Comparison of ENCODE assay signal across 8 cellular contexts in the genomic region with DNA sequence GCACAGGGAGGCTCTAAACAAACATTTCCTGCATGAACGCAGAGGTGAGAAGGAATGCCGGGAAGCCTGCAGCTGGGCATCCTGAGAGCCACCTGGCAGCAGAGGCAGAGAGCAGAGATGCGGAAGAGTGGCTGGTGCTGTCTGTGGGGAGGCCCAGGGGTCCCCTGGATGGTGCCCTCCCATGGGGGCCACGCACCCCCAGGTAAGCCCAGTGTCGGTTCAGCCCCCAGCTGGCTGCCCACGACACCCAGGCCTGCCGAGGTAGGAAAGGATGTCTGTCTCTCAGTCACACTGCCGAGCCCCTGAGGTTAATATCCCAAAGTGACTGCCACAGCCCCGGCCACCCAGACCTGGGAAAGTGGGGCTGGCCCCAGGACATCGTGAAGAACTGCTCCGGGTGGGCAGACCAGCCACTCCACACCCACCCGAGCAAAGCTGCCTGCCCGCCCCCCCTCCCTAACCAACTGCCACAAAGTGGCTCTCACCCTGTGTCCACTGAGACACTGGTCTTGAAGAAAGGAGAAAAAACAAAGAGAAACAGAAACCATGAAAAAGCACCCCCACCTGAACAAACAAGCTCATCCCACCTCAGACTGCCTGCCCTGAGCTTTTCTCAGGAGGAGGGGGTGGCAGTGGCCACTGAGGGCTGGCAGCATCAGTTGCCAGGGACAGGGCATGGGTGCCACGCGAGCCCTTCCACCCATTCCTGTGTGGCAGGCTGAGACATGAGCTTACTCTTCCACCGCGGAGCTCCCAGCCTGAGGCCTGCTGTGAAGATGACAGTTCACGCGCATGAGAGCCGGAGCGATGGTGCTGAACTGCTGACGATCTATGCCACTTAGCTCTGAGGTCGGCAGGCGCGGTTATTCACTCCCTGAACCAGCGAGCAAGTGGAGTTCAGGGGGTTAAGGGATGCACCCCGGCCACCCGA. TPM values are rescaled to one million over a fixed set of nuclear protein-coding genes. Genes with fewer than 3 reads are reported as not detected.
DNase-seq lines count a peak whose midpoint lies in the region; ATAC-seq and TF ChIP-seq lines count a peak whose summit lies in the region.

No MANE protein-coding gene starts in this region.

- intact Hi-C loops in upper lobe of right lung (cut with DNase I): no loop called here

- H3K4me1 Mint-ChIP-seq in activated naive CD4-positive, alpha-beta T cell treated with anti-CD3 and anti-CD28 coated beads, Interleukin-2, amount 50 U/mL, for 24 hours: peaks cover 100% of the 10 kb centered on the region
- H3K4me1 Mint-ChIP-seq in central memory CD8-positive, alpha-beta T cell: peaks cover 99% of the 10 kb centered on the region

- H3K27me3 ChIP-seq in upper lobe of right lung: no peaks in the 10 kb centered on the region

- H3K9me3 ChIP-seq in upper lobe of right lung: no peaks in the 10 kb centered on the region

- peaks cover 5% of the 10 kb centered on the region for H3K36me3 Mint-ChIP-seq in activated naive CD4-positive, alpha-beta T cell treated with anti-CD3 and anti-CD28 coated beads, Interleukin-2, amount 50 U/mL, for 24 hours
- H3K36me3 Mint-ChIP-seq in central memory CD8-positive, alpha-beta T cell (ENCODE audit: insufficient read depth): peaks cover 51% of the 10 kb centered on the region

- no peaks in the 10 kb centered on the region for H3K9me3 Mint-ChIP-seq in activated naive CD4-positive, alpha-beta T cell treated with anti-CD3 and anti-CD28 coated beads, Interleukin-2, amount 50 U/mL, for 24 hours
- no peaks in the 10 kb centered on the region for H3K9me3 Mint-ChIP-seq in central memory CD8-positive, alpha-beta T cell

- H3K4me3 ChIP-seq in upper lobe of right lung: no peak overlapping the region

- H3K4me1 ChIP-seq in upper lobe of right lung: peaks cover 60% of the 10 kb centered on the region

- DNase-seq in activated naive CD4-positive, alpha-beta T cell treated with Interleukin-2 at 50 U/mL for 16 hours: no peak
- DNase-seq in NCI-H69 (lab: John Stamatoyannopoulos, UW) (peak; percentile 79), upper lobe of right lung (peak; percentile 63)
- DNase-seq in central memory CD8-positive, alpha-beta T cell (ENCODE audit: low spot score in 2 of 2): no peak
- no peak for DNase-seq in stimulated activated CD4-positive, alpha-beta T cell treated with anti-CD3 and anti-CD28 coated beads, Interleukin-4, amount 100 ng/mL, for 4 hours

- no peaks in the 10 kb centered on the region for H3K27me3 Mint-ChIP-seq in activated naive CD4-positive, alpha-beta T cell treated with anti-CD3 and anti-CD28 coated beads, Interleukin-2, amount 50 U/mL, for 24 hours
- no peaks in the 10 kb centered on the region for H3K27me3 Mint-ChIP-seq in central memory CD8-positive, alpha-beta T cell

- H3K27ac Mint-ChIP-seq in activated naive CD4-positive, alpha-beta T cell treated with anti-CD3 and anti-CD28 coated beads, Interleukin-2, amount 50 U/mL, for 24 hours: peak overlapping the region; percentile 91
- peak overlapping the region; percentile 92 for H3K27ac Mint-ChIP-seq in central memory CD8-positive, alpha-beta T cell (ENCODE audit: low read depth)

- peak overlapping the region; percentile 78 for H3K4me3 Mint-ChIP-seq in activated naive CD4-positive, alpha-beta T cell treated with anti-CD3 and anti-CD28 coated beads, Interleukin-2, amount 50 U/mL, for 24 hours
- peak overlapping the region; percentile 75 for H3K4me3 Mint-ChIP-seq in central memory CD8-positive, alpha-beta T cell

- peak; percentile 29 for ATAC-seq in central memory CD8-positive, alpha-beta T cell (replicated peaks; ENCODE audit: extremely low read depth, poor library complexity, severe bottlenecking)
- ATAC-seq in upper lobe of right lung (no peak), HG03196 (IDR thresholded peaks at IDR 0.05; ENCODE audit: unreplicated experiment) (no peak), HG03095 (IDR thresholded peaks at IDR 0.05; ENCODE audit: unreplicated experiment) (no peak)

- no peak for TF ChIP-seq CTCF in upper lobe of right lung (IDR thresholded peaks at IDR 0.05)

- no peaks in the 10 kb centered on the region for H3K36me3 ChIP-seq in upper lobe of right lung

- H3K27ac ChIP-seq in upper lobe of right lung: no peak overlapping the region

RNA-seq across cellular contexts. Expression of gene CCDC88C, which starts 40.8 kb away (rescaled TPM):
- total RNA-seq in upper lobe of right lung: 34.1 TPM

Comparison
In these comparisons a context has a peak if more than half of its experiments do, and no peak if none do; other contexts are left out.
1. DNase-seq: peak in NCI-H69 (single experiment) and upper lobe of right lung (single experiment); none in activated naive CD4-positive, alpha-beta T cell treated with Interleukin-2 at 50 U/mL for 16 hours (single experiment), central memory CD8-positive, alpha-beta T cell (0 of 2) and stimulated activated CD4-positive, alpha-beta T cell treated with anti-CD3 and anti-CD28 coated beads, Interleukin-4, amount 100 ng/mL, for 4 hours (0 of 2).